9 cellular contexts compared by ENCODE assay signal in the genomic region with DNA sequence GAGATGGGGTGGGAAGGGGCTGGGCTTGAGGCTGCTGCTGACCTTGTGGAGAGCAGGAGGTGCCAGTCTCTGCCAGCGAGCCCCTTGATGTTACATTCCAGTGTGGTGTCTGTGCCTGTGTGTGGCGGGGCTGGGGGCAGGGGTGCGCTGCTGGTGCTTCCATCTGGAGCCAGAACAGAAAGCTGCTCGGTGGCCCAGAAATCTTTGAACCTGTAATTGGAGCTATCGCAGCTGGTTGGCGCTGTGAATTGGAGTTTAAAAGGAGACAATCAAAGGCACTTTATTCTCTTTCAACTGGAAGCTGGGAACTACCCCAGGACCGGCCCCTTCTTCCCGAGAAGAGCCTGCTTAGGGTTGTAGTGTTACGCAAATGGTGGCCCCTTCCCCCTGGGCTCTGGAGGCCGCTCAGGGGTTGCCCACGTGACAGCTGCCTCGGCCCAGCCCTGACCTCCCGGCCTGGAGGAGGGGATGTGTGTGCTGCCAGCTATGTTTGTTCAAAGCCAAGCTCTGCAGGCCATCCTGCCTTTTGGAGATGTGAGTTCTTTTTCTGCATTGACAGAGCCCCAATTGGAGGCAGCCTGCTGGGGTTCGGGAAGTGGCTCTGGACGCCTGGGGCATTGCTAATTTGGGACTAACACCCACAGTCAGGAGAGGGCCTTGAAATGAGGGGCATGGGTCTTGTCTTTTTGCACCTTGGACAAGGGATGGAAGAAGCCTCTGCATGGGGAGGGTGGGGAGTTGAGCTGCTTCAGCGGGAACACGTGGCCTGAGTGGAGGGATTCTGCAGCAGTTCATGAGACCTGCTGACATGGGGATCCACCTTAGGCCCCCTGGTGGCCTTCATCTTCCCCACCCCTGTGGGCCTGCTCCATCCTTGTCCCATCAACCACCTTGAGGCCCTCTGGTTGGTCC. TPM values are rescaled to one million over a fixed set of nuclear protein-coding genes. Genes with fewer than 3 reads are reported as not detected.
DNase-seq lines count a peak whose midpoint lies in the region; ATAC-seq, FAIRE-seq and TF ChIP-seq lines count a peak whose summit lies in the region.
"Had no signal": no experiment of that assay in that cellular context is flagged by ENCODE, and none has a peak within 500 bp of the region (broad histone marks: within the 10 kb centered on the region; RNA-seq: fewer than 3 reads in every experiment).

No MANE protein-coding gene starts in this region.

- no peaks in the 10 kb centered on the region for H4K20me1 ChIP-seq in HCT116 (ENCODE audit: insufficient read depth)

- H3K9ac ChIP-seq in HCT116 (ENCODE audit: low read length) (no peak overlapping the region), skeletal muscle tissue (ENCODE audit: low read depth in 1 of 3, low read length in 3 of 3) (no peak overlapping the region)

- TF ChIP-seq POLR2A in HCT116 (IDR thresholded peaks at IDR 0.05; ENCODE audit: borderline replicate concordance, extremely low read depth, insufficient read depth, insufficient read length) = no peak

- no peaks in the 10 kb centered on the region for H3K36me3 ChIP-seq in HCT116 (ENCODE audit: control insufficient read depth in 1 of 2, insufficient read depth in 2 of 2, low read length in 2 of 2)
- no peaks in the 10 kb centered on the region for H3K36me3 ChIP-seq in bronchial epithelial cell (ENCODE audit: control insufficient read depth, insufficient read depth, low read length)
- H3K36me3 ChIP-seq in skeletal muscle tissue (ENCODE audit: control insufficient read depth in 3 of 3, insufficient read depth in 3 of 3, low read length in 3 of 3) = no peaks in the 10 kb centered on the region

- H3K4me1 ChIP-seq in HCT116 (ENCODE audit: control insufficient read depth in 1 of 2, insufficient read depth in 2 of 2, low read length in 2 of 2) (no peaks in the 10 kb centered on the region), skeletal muscle tissue (ENCODE audit: control insufficient read depth in 3 of 3, insufficient read depth in 3 of 3, low read length in 3 of 3) (peaks cover 8 to 16% (median 14%) of the 10 kb centered on the region in 3 donors)

- no peak for TF ChIP-seq RAD21 in HCT116 (IDR thresholded peaks at IDR 0.05; ENCODE audit: low read depth)

- peaks cover 28% of the 10 kb centered on the region for H3K27me3 ChIP-seq in HCT116 (ENCODE audit: insufficient read depth, low read length)
- H3K27me3 ChIP-seq in bronchial epithelial cell (ENCODE audit: control insufficient read depth, insufficient read depth, low read length) = peaks cover 19% of the 10 kb centered on the region
- H3K27me3 ChIP-seq in skeletal muscle tissue (ENCODE audit: control insufficient read depth in 3 of 3, insufficient read depth in 3 of 3, low read length in 3 of 3) = peaks cover 22 to 37% (median 32%) of the 10 kb centered on the region in 3 donors

- DNase-seq in HCT116 (ENCODE audit: low read depth, low spot score) (no peak), bronchial epithelial cell (ENCODE audit: low read depth) (peak; percentile 14), inferior parietal cortex (ENCODE audit: extremely low spot score) (peak; percentile 27), H4 (ENCODE audit: low spot score) (no peak), hepatic stellate cell (ENCODE audit: low spot score) (no peak), middle frontal gyrus (ENCODE audit: extremely low spot score, low spot score) (no peak)

- H3K4me3 ChIP-seq in HCT116 (replicated peaks in 1 of 2; ENCODE audit: low read depth in 1 of 2, low read length in 2 of 2) (no peak overlapping the region), bronchial epithelial cell (ENCODE audit: low read depth, low read length) (no peak overlapping the region), skeletal muscle tissue (ENCODE audit: low read length in 3 of 3) (no peak overlapping the region)

- TF ChIP-seq CTCF in HCT116 (IDR thresholded peaks at IDR 0.05 in 2 of 3, conservative IDR thresholded peaks at IDR 0.05 in 1 of 3; ENCODE audit: borderline replicate concordance in 1 of 3, insufficient read depth in 1 of 3, low read depth in 2 of 3, low read length in 2 of 3) (0 out of 6 replicates have a peak, but pooled peaks of 1 of the 3 experiments have one; percentile 12), bronchial epithelial cell (IDR thresholded peaks at IDR 0.05; ENCODE audit: insufficient read depth, low read length, severe bottlenecking) (peak; percentile 51)

- POLR2A ChIA-PET in HCT116 (lab: Charles Lee) = no interaction called here

- H3K27ac ChIP-seq in HCT116 (ENCODE audit: low read depth, low read length) (no peak overlapping the region), skeletal muscle tissue (ENCODE audit: low read depth, low read length) (peak overlapping the region; percentile 36)

- H3K4me2 ChIP-seq in HCT116 (ENCODE audit: low read length) = no peak overlapping the region

- ATAC-seq in HCT116 (peak; percentile 47), GM21717 (IDR thresholded peaks at IDR 0.05; ENCODE audit: unreplicated experiment) (no peak)

- H3K9me2 ChIP-seq in HCT116 (ENCODE audit: insufficient read depth) = no peaks in the 10 kb centered on the region

- no peak overlapping the region for H2AFZ ChIP-seq in HCT116 (ENCODE audit: low read depth, low read length, poor library complexity, severe bottlenecking)

- no peaks in the 10 kb centered on the region for H3K79me2 ChIP-seq in HCT116 (ENCODE audit: insufficient read depth, low read length)

- intact Hi-C loops in HCT116 (cut with micrococcal nuclease) = no loop called here

- BruUV-seq in HCT116 (replicated peaks; lab: Mats Ljungman, UMichigan) = no TSS peak

- CTCF ChIA-PET in HCT116 (lab: Charles Lee) = interaction anchor here (1.0 kb wide), 2 partner anchors 14 to 52 kb away, joined by 3 read pairs; a partner anchor contains a TSS

- RAD21 ChIA-PET in HCT116 (lab: Charles Lee; ENCODE audit: low non-redundant PET in 1 of 2, low total read pairs in 2 of 2, uncharacterized antibody in 2 of 2, unreplicated experiment in 2 of 2) = no interaction called here

- FAIRE-seq in bronchial epithelial cell (lab: Jason Lieb, UNC) = no peak
- FAIRE-seq: GM19239 had no signal

- H3K9me3 ChIP-seq in HCT116 (ENCODE audit: control insufficient read depth in 1 of 2, insufficient read depth in 1 of 2, low read depth in 1 of 2, low read length in 2 of 2) (peaks cover 0 to 3% of the 10 kb centered on the region in 2 experiments; a peak in 1 of 4 replicates), skeletal muscle tissue (ENCODE audit: control insufficient read depth in 3 of 3, low read length in 3 of 3) (no peaks in the 10 kb centered on the region)

TF ChIP-seq in HCT116, 20 proteins besides CTCF, POLR2A, EP300 and RAD21:
- TF ChIP-seq, protein P1, sequence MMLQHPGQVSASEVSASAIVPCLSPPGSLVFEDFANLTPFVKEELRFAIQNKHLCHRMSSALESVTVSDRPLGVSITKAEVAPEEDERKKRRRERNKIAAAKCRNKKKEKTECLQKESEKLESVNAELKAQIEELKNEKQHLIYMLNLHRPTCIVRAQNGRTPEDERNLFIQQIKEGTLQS (IDR thresholded peaks at IDR 0.05) = no peak
- TF ChIP-seq POLR2AphosphoS5 (IDR thresholded peaks at IDR 0.05; ENCODE audit: low read depth, low read length) (no peak), CEBPB (IDR thresholded peaks at IDR 0.05; ENCODE audit: low read depth) (no peak), EZH2 (IDR thresholded peaks at IDR 0.05) (no peak), CBX3 (IDR thresholded peaks at IDR 0.05; ENCODE audit: low read depth) (no peak), ZNF274 (IDR thresholded peaks at IDR 0.05; ENCODE audit: low read depth, low read length) (no peak), ELF1 (IDR thresholded peaks at IDR 0.05; ENCODE audit: borderline replicate concordance, low read depth) (no peak), SRF (IDR thresholded peaks at IDR 0.05; ENCODE audit: low read depth) (no peak)
- TF ChIP-seq, protein P2, sequence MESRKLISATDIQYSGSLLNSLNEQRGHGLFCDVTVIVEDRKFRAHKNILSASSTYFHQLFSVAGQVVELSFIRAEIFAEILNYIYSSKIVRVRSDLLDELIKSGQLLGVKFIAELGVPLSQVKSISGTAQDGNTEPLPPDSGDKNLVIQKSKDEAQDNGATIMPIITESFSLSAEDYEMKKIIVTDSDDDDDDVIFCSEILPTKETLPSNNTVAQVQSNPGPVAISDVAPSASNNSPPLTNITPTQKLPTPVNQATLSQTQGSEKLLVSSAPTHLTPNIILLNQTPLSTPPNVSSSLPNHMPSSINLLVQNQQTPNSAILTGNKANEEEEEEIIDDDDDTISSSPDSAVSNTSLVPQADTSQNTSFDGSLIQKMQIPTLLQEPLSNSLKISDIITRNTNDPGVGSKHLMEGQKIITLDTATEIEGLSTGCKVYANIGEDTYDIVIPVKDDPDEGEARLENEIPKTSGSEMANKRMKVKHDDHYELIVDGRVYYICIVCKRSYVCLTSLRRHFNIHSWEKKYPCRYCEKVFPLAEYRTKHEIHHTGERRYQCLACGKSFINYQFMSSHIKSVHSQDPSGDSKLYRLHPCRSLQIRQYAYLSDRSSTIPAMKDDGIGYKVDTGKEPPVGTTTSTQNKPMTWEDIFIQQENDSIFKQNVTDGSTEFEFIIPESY (IDR thresholded peaks at IDR 0.05; ENCODE audit: extremely low read depth, insufficient replicate concordance, low read length) = no peak
TF ChIP-seq in HCT116: peak in this region for 0.

RNA-seq across cellular contexts. Expression of a gene that starts 14.0 kb away (rescaled TPM):
- total RNA-seq in HCT116 (2021; ENCODE audit: unreplicated experiment) = 16.4 TPM
- polyA plus RNA-seq in HCT116 (2012) = 8.0 and 10.3 TPM in 2 replicates
- 12.1 and 13.6 TPM in 2 replicates for total RNA-seq in bronchial epithelial cell
- 5.2 TPM for total RNA-seq in skeletal muscle tissue
- 8.4 and 9.3 TPM in 2 replicates for total RNA-seq in H4 (2014; rRNA removed; shearing (Covaris generic))

RNA-seq across cellular contexts. Expression of a gene that starts 30.7 kb away (rescaled TPM):
- total RNA-seq in HCT116 (2021; ENCODE audit: unreplicated experiment) (16.0 TPM), bronchial epithelial cell (0.79 and 0.90 TPM in 2 replicates), skeletal muscle tissue (4.2 TPM)
- polyA plus RNA-seq in HCT116 (2012) = 7.2 and 7.3 TPM in 2 replicates
- 0.19 and 0.62 TPM in 2 replicates for total RNA-seq in H4 (2014; rRNA removed; shearing (Covaris generic))

RNA-seq across cellular contexts. Expression of a gene that starts 41.4 kb away (rescaled TPM):
- total RNA-seq in HCT116 (2021; ENCODE audit: unreplicated experiment) (6.4 TPM), bronchial epithelial cell (0.53 and 0.77 TPM in 2 replicates), skeletal muscle tissue (0.52 TPM)
- 2.1 and 2.6 TPM in 2 replicates for polyA plus RNA-seq in HCT116 (2012)
- total RNA-seq in H4 (2014; rRNA removed; shearing (Covaris generic)) = 0.29 and 0.41 TPM in 2 replicates

RNA-seq across cellular contexts. Expression of a gene that starts 59.3 kb away (rescaled TPM):
- 55.1 TPM for total RNA-seq in HCT116 (2021; ENCODE audit: unreplicated experiment)
- 35.5 and 42.0 TPM in 2 replicates for polyA plus RNA-seq in HCT116 (2012)
- total RNA-seq in bronchial epithelial cell = 27.6 and 34.3 TPM in 2 replicates
- 17.7 TPM for total RNA-seq in skeletal muscle tissue
- total RNA-seq in H4 (2014; rRNA removed; shearing (Covaris generic)) = 9.4 and 12.1 TPM in 2 replicates

Comparison
In these comparisons a context has a peak if more than half of its experiments do, and no peak if none do; other contexts are left out.
1. DNase-seq: peak in bronchial epithelial cell (single experiment) and inferior parietal cortex (single experiment); none in HCT116 (single experiment), H4 (single experiment), hepatic stellate cell (single experiment) and middle frontal gyrus (single experiment).